1 cellular context compared by ENCODE assay signal in the genomic region with DNA sequence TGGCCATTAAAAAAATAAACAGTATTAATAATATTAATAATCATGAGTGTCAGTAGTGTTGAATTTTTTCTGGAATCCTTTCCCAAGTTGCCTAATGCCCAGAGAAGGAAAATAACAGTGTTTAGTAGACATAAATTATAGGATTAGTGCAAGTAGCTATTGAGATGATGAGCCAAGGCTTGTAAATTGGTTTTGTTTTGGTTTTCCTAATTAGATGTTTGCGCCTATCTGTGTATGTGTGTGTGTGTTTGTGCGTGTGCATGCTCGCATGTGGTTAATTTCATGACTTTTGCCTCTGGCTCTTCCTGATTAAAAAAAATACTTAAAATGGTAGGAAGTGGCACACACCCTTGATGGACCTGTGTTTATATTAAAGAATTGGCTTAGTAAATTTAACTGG.
TF ChIP-seq lines count a peak whose summit lies in the region.

No MANE protein-coding gene starts in this region.

TF ChIP-seq in GM23338, 12 proteins besides CTCF, POLR2A, EP300 and RAD21 (continued from another document):
- TF ChIP-seq, protein P1, sequence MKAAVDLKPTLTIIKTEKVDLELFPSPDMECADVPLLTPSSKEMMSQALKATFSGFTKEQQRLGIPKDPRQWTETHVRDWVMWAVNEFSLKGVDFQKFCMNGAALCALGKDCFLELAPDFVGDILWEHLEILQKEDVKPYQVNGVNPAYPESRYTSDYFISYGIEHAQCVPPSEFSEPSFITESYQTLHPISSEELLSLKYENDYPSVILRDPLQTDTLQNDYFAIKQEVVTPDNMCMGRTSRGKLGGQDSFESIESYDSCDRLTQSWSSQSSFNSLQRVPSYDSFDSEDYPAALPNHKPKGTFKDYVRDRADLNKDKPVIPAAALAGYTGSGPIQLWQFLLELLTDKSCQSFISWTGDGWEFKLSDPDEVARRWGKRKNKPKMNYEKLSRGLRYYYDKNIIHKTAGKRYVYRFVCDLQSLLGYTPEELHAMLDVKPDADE (IDR thresholded peaks at IDR 0.05), result no peak
